1 cellular context compared by ENCODE assay signal in the genomic region with DNA sequence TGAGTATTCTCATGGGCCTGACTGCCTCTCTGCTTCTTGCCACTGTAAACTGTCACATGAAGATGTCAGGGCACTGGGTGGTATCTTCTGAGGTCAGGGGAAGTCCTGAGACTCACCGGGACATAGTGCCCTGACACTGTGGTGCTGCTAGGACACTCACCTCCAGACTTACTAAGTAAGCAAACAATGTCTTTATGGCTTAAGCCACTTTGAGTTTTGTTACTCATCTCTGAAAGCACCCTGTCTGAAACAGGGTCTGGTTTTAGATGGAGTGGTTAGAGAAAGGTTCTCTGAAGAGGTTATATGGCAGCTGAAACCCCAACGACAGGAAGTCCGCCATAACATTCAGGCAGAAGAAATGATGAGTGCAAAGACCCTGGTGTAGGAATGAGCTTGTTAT.
TF ChIP-seq lines count a peak whose summit lies in the region.

No MANE protein-coding gene starts in this region.

TF ChIP-seq in HCT116, 20 proteins besides CTCF, POLR2A, EP300 and RAD21 (continued from another document):
- TF ChIP-seq, protein P1, sequence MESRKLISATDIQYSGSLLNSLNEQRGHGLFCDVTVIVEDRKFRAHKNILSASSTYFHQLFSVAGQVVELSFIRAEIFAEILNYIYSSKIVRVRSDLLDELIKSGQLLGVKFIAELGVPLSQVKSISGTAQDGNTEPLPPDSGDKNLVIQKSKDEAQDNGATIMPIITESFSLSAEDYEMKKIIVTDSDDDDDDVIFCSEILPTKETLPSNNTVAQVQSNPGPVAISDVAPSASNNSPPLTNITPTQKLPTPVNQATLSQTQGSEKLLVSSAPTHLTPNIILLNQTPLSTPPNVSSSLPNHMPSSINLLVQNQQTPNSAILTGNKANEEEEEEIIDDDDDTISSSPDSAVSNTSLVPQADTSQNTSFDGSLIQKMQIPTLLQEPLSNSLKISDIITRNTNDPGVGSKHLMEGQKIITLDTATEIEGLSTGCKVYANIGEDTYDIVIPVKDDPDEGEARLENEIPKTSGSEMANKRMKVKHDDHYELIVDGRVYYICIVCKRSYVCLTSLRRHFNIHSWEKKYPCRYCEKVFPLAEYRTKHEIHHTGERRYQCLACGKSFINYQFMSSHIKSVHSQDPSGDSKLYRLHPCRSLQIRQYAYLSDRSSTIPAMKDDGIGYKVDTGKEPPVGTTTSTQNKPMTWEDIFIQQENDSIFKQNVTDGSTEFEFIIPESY (IDR thresholded peaks at IDR 0.05; ENCODE audit: extremely low read depth, insufficient replicate concordance, low read length) = no peak
- TF ChIP-seq TCF7L2 (IDR thresholded peaks at IDR 0.05; ENCODE audit: borderline replicate concordance, extremely low read depth, insufficient read depth, insufficient read length) (no peak), POLR2AphosphoS5 (IDR thresholded peaks at IDR 0.05; ENCODE audit: low read depth, low read length) (no peak), YY1 (IDR thresholded peaks at IDR 0.05; ENCODE audit: extremely low read depth, insufficient replicate concordance, low read depth, low read length) (no peak), JUND (IDR thresholded peaks at IDR 0.05) (no peak), CBX3 (IDR thresholded peaks at IDR 0.05; ENCODE audit: low read depth) (no peak), EZH2 (IDR thresholded peaks at IDR 0.05) (no peak)
- TF ChIP-seq, protein P2, sequence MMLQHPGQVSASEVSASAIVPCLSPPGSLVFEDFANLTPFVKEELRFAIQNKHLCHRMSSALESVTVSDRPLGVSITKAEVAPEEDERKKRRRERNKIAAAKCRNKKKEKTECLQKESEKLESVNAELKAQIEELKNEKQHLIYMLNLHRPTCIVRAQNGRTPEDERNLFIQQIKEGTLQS (IDR thresholded peaks at IDR 0.05) = no peak
- TF ChIP-seq, protein P3, sequence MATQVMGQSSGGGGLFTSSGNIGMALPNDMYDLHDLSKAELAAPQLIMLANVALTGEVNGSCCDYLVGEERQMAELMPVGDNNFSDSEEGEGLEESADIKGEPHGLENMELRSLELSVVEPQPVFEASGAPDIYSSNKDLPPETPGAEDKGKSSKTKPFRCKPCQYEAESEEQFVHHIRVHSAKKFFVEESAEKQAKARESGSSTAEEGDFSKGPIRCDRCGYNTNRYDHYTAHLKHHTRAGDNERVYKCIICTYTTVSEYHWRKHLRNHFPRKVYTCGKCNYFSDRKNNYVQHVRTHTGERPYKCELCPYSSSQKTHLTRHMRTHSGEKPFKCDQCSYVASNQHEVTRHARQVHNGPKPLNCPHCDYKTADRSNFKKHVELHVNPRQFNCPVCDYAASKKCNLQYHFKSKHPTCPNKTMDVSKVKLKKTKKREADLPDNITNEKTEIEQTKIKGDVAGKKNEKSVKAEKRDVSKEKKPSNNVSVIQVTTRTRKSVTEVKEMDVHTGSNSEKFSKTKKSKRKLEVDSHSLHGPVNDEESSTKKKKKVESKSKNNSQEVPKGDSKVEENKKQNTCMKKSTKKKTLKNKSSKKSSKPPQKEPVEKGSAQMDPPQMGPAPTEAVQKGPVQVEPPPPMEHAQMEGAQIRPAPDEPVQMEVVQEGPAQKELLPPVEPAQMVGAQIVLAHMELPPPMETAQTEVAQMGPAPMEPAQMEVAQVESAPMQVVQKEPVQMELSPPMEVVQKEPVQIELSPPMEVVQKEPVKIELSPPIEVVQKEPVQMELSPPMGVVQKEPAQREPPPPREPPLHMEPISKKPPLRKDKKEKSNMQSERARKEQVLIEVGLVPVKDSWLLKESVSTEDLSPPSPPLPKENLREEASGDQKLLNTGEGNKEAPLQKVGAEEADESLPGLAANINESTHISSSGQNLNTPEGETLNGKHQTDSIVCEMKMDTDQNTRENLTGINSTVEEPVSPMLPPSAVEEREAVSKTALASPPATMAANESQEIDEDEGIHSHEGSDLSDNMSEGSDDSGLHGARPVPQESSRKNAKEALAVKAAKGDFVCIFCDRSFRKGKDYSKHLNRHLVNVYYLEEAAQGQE (IDR thresholded peaks at IDR 0.05; ENCODE audit: low read depth) = no peak
TF ChIP-seq in HCT116: peak in this region for 0.
